2 cellular contexts compared by ENCODE assay signal in the genomic region with DNA sequence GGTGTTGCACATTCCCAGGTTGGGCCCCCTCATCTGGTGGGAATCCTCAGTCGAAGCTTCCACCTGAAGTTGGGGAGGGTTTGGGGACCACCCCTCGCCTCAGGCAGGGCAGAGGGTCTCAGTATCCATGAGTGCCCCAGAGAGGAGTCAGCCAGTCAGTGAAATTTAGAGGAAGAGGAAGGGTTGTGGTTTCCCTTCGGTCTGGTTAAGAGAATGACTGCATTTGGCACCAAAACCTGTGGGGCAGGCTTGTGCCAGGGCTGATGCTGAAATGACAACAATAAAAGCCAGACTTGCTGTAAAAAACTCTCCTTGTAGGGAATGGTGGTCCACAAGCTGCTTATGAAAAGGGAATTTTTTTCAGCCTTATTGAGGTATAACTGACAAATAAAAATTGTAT.
TF ChIP-seq lines count a peak whose summit lies in the region.

No MANE protein-coding gene starts in this region.

TF ChIP-seq in IMR-90, 13 proteins besides CTCF, POLR2A, EP300 and RAD21:
- TF ChIP-seq RFX5 (IDR thresholded peaks at IDR 0.05; ENCODE audit: low read depth, low read length), result no peak
- TF ChIP-seq SMC3 (IDR thresholded peaks at IDR 0.05; ENCODE audit: low read depth, low read length), result no peak
- TF ChIP-seq NFE2L2 (IDR thresholded peaks at IDR 0.05; ENCODE audit: low read depth, low read length), result no peak
- TF ChIP-seq, protein P1, sequence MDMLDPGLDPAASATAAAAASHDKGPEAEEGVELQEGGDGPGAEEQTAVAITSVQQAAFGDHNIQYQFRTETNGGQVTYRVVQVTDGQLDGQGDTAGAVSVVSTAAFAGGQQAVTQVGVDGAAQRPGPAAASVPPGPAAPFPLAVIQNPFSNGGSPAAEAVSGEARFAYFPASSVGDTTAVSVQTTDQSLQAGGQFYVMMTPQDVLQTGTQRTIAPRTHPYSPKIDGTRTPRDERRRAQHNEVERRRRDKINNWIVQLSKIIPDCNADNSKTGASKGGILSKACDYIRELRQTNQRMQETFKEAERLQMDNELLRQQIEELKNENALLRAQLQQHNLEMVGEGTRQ (IDR thresholded peaks at IDR 0.05; ENCODE audit: low read depth, low read length), result no peak
- no peak for TF ChIP-seq MAZ (IDR thresholded peaks at IDR 0.05; ENCODE audit: borderline replicate concordance, low read depth, low read length)
- TF ChIP-seq CEBPB (IDR thresholded peaks at IDR 0.05; ENCODE audit: low read depth, low read length), result no peak
- TF ChIP-seq, protein P2, sequence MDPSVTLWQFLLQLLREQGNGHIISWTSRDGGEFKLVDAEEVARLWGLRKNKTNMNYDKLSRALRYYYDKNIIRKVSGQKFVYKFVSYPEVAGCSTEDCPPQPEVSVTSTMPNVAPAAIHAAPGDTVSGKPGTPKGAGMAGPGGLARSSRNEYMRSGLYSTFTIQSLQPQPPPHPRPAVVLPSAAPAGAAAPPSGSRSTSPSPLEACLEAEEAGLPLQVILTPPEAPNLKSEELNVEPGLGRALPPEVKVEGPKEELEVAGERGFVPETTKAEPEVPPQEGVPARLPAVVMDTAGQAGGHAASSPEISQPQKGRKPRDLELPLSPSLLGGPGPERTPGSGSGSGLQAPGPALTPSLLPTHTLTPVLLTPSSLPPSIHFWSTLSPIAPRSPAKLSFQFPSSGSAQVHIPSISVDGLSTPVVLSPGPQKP (IDR thresholded peaks at IDR 0.05; ENCODE audit: borderline replicate concordance, low read depth, low read length), result no peak
- no peak for TF ChIP-seq FOS (IDR thresholded peaks at IDR 0.05; ENCODE audit: low read depth, low read length)

TF ChIP-seq in GM12878, 131 proteins besides CTCF, POLR2A, EP300 and RAD21:
- TF ChIP-seq MEF2A (IDR thresholded peaks at IDR 0.05; ENCODE audit: insufficient read depth, low read depth, low read length), result no peak
- TF ChIP-seq RUNX3 (IDR thresholded peaks at IDR 0.05; ENCODE audit: low read length), result 0 out of 2 replicates have a peak, but pooled peaks have one; percentile 6
- TF ChIP-seq SPI1 (IDR thresholded peaks at IDR 0.05; ENCODE audit: borderline replicate concordance, insufficient read depth, low read depth, low read length), result peak; percentile 9; the same call in 1 of the 2 replicates
